14 cellular contexts compared by ENCODE assay signal in genomic region chr10:113980408-113981087, GRCh38.
DNase-seq lines count a peak whose midpoint lies in the region; ATAC-seq and TF ChIP-seq lines count a peak whose summit lies in the region.
"Had no signal": no experiment of that assay in that cellular context is flagged by ENCODE, and none has a peak within 500 bp of the region (broad histone marks: within the 10 kb centered on the region; RNA-seq: fewer than 3 reads in every experiment).

No MANE protein-coding gene starts in this region.

- POLR2A ChIA-PET in RWPE1 (lab: Yijun Ruan, JAX; ENCODE audit: low non-redundant PET), result no interaction called here

- ATAC-seq in GM18520 (IDR thresholded peaks at IDR 0.05; ENCODE audit: unreplicated experiment) (no peak), HG03159 (IDR thresholded peaks at IDR 0.05; ENCODE audit: unreplicated experiment) (no peak), HG02588 (IDR thresholded peaks at IDR 0.05; ENCODE audit: unreplicated experiment) (no peak)
- ATAC-seq: left ventricle myocardium superior, T-helper 17 cell had no signal

- in situ Hi-C loops in GM13977 (cut with MboI; ENCODE audit: low pct_unique_long_range_greater_than_20kb, low sequenced_read_pairs, unreplicated experiment), result no loop called here

- TF ChIP-seq CTCF in AG10803 (conservative IDR thresholded peaks at IDR 0.05; ENCODE audit: low read length), result peak; percentile 41
- TF ChIP-seq CTCF in GM13977 (IDR thresholded peaks at IDR 0.05; ENCODE audit: extremely low read depth, insufficient read depth, missing control alignments), result peak; percentile 5
- TF ChIP-seq CTCF in RWPE1 (conservative IDR thresholded peaks at IDR 0.05; ENCODE audit: low read depth), result no peak
- TF ChIP-seq CTCF in fibroblast of pulmonary artery (IDR thresholded peaks at IDR 0.05; ENCODE audit: low read length, missing control alignments), result peak; percentile 21

- H3K4me3 ChIP-seq in AG10803 (ENCODE audit: low read length) (no peak overlapping the region), fibroblast of pulmonary artery (replicated peaks; ENCODE audit: low read depth, low read length) (no peak overlapping the region)

- H3K27ac ChIP-seq in RWPE1, result no peak overlapping the region

- DNase-seq in AG10803 (ENCODE audit: low read depth), result no peak
- DNase-seq in GM13977 (ENCODE audit: low spot score), result no peak
- peak; percentile 31 for DNase-seq in RWPE1 (ENCODE audit: low spot score)
- DNase-seq in fibroblast of pulmonary artery (ENCODE audit: low read depth), result no peak
- DNase-seq in NCI-H524 treated with DMSO at 0.1 percent for 48 hours (lab: John Stamatoyannopoulos, UW), result no peak
- DNase-seq: activated CD4-positive, alpha-beta T cell treated with anti-CD3 and anti-CD28 coated beads, Interleukin-2, amount 50 U/mL, for 1 hour; effector CD4-positive, alpha-beta T cell; left ventricle myocardium superior; NCI-H1694 treated with DMSO at 0.1 percent for 48 hours; nephron progenitor cell; T-helper 17 cell had no signal

- CTCF ChIA-PET in RWPE1 (lab: Yijun Ruan, JAX), result interaction anchor here (0.6 to 1.6 kb wide), 16 partner anchors 12 to 1094 kb away, joined by 3 to 7 read pairs (median 3); no protein-coding TSS in a partner anchor
